In genomic region chr12:88141425-88141773, GRCh38 we compare ENCODE assay signal across 8 cellular contexts. TPM values are rescaled to one million over a fixed set of nuclear protein-coding genes. Genes with fewer than 3 reads are reported as not detected.
DNase-seq lines count a peak whose midpoint lies in the region; FAIRE-seq and TF ChIP-seq lines count a peak whose summit lies in the region.

No MANE protein-coding gene starts in this region.

- H3K79me2 ChIP-seq in OCI-LY7 (ENCODE audit: insufficient read depth, low read depth, low read length), result peaks cover 26% of the 10 kb centered on the region; the same call in 1 of the 2 replicates
- H3K79me2 ChIP-seq in trophoblast cell (ENCODE audit: control insufficient read depth, insufficient read depth, low read length, poor library complexity), result peaks cover 3% of the 10 kb centered on the region

- no peak overlapping the region for H3K14ac ChIP-seq in trophoblast cell (ENCODE audit: low read length)

- H4K20me1 ChIP-seq in OCI-LY7 (ENCODE audit: insufficient read depth, low read length), result 0 out of 2 replicates have a peak, but pooled peaks cover 4% of the 10 kb centered on the region

- no peak overlapping the region for H2BK120ac ChIP-seq in trophoblast cell (ENCODE audit: insufficient read depth, low read length, poor library complexity)

- peak overlapping the region; percentile 88 for H3K9ac ChIP-seq in trophoblast cell (ENCODE audit: low read length)

- H2BK5ac ChIP-seq in trophoblast cell (ENCODE audit: low read depth, low read length, poor library complexity), result no peak overlapping the region

- H3K4ac ChIP-seq in trophoblast cell (ENCODE audit: low read depth, low read length), result no peak overlapping the region

- WGBS in trophoblast cell (ENCODE audit: extremely low coverage, insufficient coverage, insufficient read length), result no CpG with 5 or more reads among the region's 13 CpGs

- TF ChIP-seq CTCF in GM12865 (IDR thresholded peaks at IDR 0.05; ENCODE audit: insufficient read depth, low read depth, low read length, missing control alignments) (no peak), OCI-LY7 (conservative IDR thresholded peaks at IDR 0.05; ENCODE audit: low read length) (no peak)

- H2AFZ ChIP-seq in OCI-LY7 (ENCODE audit: low read length) (peak overlapping the region; percentile 78), trophoblast cell (ENCODE audit: insufficient read depth, low read length, poor library complexity) (peak overlapping the region; percentile 13)

- CTCF ChIA-PET in OCI-LY7 (lab: Charles Lee; ENCODE audit: unreplicated experiment), result no interaction called here

- H3K4me3 ChIP-seq in GM12865 (ENCODE audit: low read depth, low read length), result peak overlapping the region; percentile 87
- peak overlapping the region; percentile 84 for H3K4me3 ChIP-seq in OCI-LY7 (ENCODE audit: low read depth, low read length, poor library complexity, severe bottlenecking)
- H3K4me3 ChIP-seq in trophoblast cell (ENCODE audit: low read depth, low read length), result peak overlapping the region; percentile 91

- DNase-seq in GM12865 (ENCODE audit: low read depth) (no peak), OCI-LY7 (ENCODE audit: low spot score) (no peak), epithelial cell of prostate (ENCODE audit: low read depth, low spot score) (no peak), trophoblast cell (no peak), HTR-8/SVneo (ENCODE audit: insufficient read length, low spot score) (no peak), GM19239 (ENCODE audit: insufficient read length, low spot score) (no peak), NCI-H128 (lab: John Stamatoyannopoulos, UW; ENCODE audit: unreplicated experiment) (no peak)
- no peak for DNase-seq in stimulated activated CD4-positive, alpha-beta T cell treated with anti-CD3 and anti-CD28 coated beads, Interleukin-4, amount 100 ng/mL, for 1 hour

- H3K27me3 ChIP-seq in trophoblast cell (ENCODE audit: insufficient read depth, low read length), result no peaks in the 10 kb centered on the region

- H2AK5ac ChIP-seq in trophoblast cell (ENCODE audit: low read length), result no peak overlapping the region

- H3K9me3 ChIP-seq in OCI-LY7 (ENCODE audit: low read length) (no peaks in the 10 kb centered on the region), trophoblast cell (ENCODE audit: insufficient read depth, low read depth, low read length) (no peaks in the 10 kb centered on the region)

- H3K4me1 ChIP-seq in OCI-LY7 (ENCODE audit: insufficient read depth, low read length, poor library complexity, severe bottlenecking) (peaks cover 33% of the 10 kb centered on the region), trophoblast cell (ENCODE audit: control insufficient read depth in 1 of 2, insufficient read depth in 2 of 2, low read length in 2 of 2) (no peaks in the 10 kb centered on the region)

- no peak overlapping the region for H4K12ac ChIP-seq in trophoblast cell (ENCODE audit: low read depth, low read length)

- no peaks in the 10 kb centered on the region for H3K9me2 ChIP-seq in OCI-LY7 (ENCODE audit: insufficient read depth, low read length)

- peaks cover 4% of the 10 kb centered on the region for H3K79me1 ChIP-seq in trophoblast cell (ENCODE audit: low read length)

- H3K36me3 ChIP-seq in OCI-LY7 (ENCODE audit: insufficient read depth, low read length) (peaks cover 28% of the 10 kb centered on the region), trophoblast cell (ENCODE audit: control insufficient read depth in 1 of 2, insufficient read depth in 2 of 2, low read length in 2 of 2) (no peaks in the 10 kb centered on the region)

- no peak overlapping the region for H2BK12ac ChIP-seq in trophoblast cell (ENCODE audit: low read length)

- FAIRE-seq in HTR-8/SVneo (lab: Jason Lieb, UNC) (no peak), GM19239 (lab: Jason Lieb, UNC) (no peak)

- H4K8ac ChIP-seq in trophoblast cell (ENCODE audit: low read depth, low read length), result peak overlapping the region; percentile 55

- no peak overlapping the region for H3K23ac ChIP-seq in trophoblast cell (ENCODE audit: low read length)

- BruUV-seq in OCI-LY7 (replicated peaks; lab: Mats Ljungman, UMichigan), result TSS peak; percentile 81

- H3K4me2 ChIP-seq in OCI-LY7 (ENCODE audit: low read length), result peak overlapping the region; percentile 74
- H3K4me2 ChIP-seq in trophoblast cell (ENCODE audit: low read length), result peak overlapping the region; percentile 61

- no peak overlapping the region for H4K91ac ChIP-seq in trophoblast cell (ENCODE audit: low read depth, low read length)

- POLR2A ChIA-PET in OCI-LY7 (lab: Charles Lee), result interaction anchor here (0.6 to 1.2 kb wide), 2 partner anchors 100 to 1394 kb away, joined by 3 read pairs; no protein-coding TSS in a partner anchor

- H3K27ac ChIP-seq in OCI-LY7 (ENCODE audit: low read depth, low read length, poor library complexity, severe bottlenecking) (peak overlapping the region; percentile 32), epithelial cell of prostate (peak overlapping the region; percentile 72), trophoblast cell (ENCODE audit: low read depth, low read length) (peak overlapping the region; percentile 67)

- intact Hi-C loops in OCI-LY7 (cut with micrococcal nuclease; ENCODE audit: unreplicated experiment), result loop anchor here (2.0 to 5.0 kb wide), 2 partner anchors 107 to 1386 kb away; partner anchors contain the start of gene POC1B

- H3K18ac ChIP-seq in trophoblast cell (ENCODE audit: low read length), result no peak overlapping the region

RNA-seq across cellular contexts. Expression of gene CEP290, which starts 0.5 kb away (rescaled TPM):
- total RNA-seq in OCI-LY7 (2014; rRNA removed; shearing (Covaris generic)), result 12.6 and 27.5 TPM in 2 replicates
- 22.4 and 22.5 TPM in 2 replicates for total RNA-seq in OCI-LY7 (2022)
- polyA plus RNA-seq in trophoblast cell (2013), result 9.4 and 9.8 TPM in 2 replicates

RNA-seq across cellular contexts. Expression of gene TMTC3, which starts 0.7 kb away (rescaled TPM):
- 5.5 and 6.6 TPM in 2 replicates for total RNA-seq in OCI-LY7 (2014; rRNA removed; shearing (Covaris generic))
- total RNA-seq in OCI-LY7 (2022), result 9.4 and 9.9 TPM in 2 replicates
- 19.1 and 21.4 TPM in 2 replicates for polyA plus RNA-seq in trophoblast cell (2013)
